10 cellular contexts compared by ENCODE assay signal in the genomic region with DNA sequence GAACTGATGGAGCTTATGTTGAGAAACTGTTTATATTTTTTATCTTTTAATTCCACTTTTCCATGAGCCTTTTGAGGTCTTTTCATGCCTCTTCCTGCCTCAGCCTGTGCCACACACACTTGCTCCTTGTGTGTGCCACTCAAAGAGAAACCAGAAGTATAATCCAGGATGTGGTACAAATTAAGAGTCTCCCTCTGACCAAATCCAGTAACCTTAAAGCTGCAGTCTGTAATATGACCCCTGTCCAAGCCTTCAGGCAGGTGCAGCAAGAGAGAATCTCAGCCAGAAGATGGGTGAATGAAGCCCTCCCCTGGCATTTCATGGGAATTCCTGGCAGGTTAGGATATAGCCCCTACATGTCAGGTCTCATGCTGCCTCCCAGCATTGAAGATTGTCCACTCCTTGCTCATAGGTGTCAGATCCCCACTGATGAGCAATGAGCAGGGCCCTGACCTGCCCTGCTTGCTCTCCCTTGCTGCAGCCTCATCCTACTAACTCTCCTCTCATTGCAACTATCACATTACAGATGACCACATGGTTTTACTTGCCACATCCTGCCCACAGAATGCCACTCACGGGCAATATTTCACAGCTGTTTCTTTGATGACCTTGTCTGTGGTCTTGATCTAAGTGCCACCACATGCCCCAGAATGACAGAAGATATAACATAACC.
DNase-seq lines count a peak whose midpoint lies in the region; ATAC-seq and TF ChIP-seq lines count a peak whose summit lies in the region.
"Had no signal": no experiment of that assay in that cellular context is flagged by ENCODE, and none has a peak within 500 bp of the region (broad histone marks: within the 10 kb centered on the region; RNA-seq: fewer than 3 reads in every experiment).

No MANE protein-coding gene starts in this region.

- ATAC-seq in GM18870 (IDR thresholded peaks at IDR 0.05; ENCODE audit: unreplicated experiment) (peak; percentile 76), HG02943 (IDR thresholded peaks at IDR 0.05; ENCODE audit: low read depth, unreplicated experiment) (peak; percentile 78)
- no peak for ATAC-seq in activated T-cell treated with anti-CD3 and anti-CD28 coated beads, Interleukin-2, amount 50 U/mL, for 4 hours
- ATAC-seq in CD4-positive, alpha-beta T cell (ENCODE audit: poor library complexity) = no peak
- no peak for ATAC-seq in activated CD4-positive, alpha-beta T cell treated with anti-CD3 and anti-CD28 coated beads for 36 hours

- CTCF ChIA-PET in CD4-positive, alpha-beta T cell (lab: Charles Lee) = no interaction called here
- CTCF ChIA-PET in activated CD4-positive, alpha-beta T cell treated with anti-CD3 and anti-CD28 coated beads for 36 hours (lab: Charles Lee) = no interaction called here

- H3K36me3 Mint-ChIP-seq in nephron progenitor cell (ENCODE audit: low read depth) = peaks cover 12% of the 10 kb centered on the region
- H3K36me3 Mint-ChIP-seq in activated T-cell treated with anti-CD3 and anti-CD28 coated beads, Interleukin-2, amount 50 U/mL, for 4 hours (ENCODE audit: insufficient read depth) = no peaks in the 10 kb centered on the region
- no peaks in the 10 kb centered on the region for H3K36me3 Mint-ChIP-seq in CD4-positive, alpha-beta T cell (ENCODE audit: low read depth)
- no peaks in the 10 kb centered on the region for H3K36me3 Mint-ChIP-seq in activated CD4-positive, alpha-beta T cell treated with anti-CD3 and anti-CD28 coated beads for 36 hours (ENCODE audit: low read depth)

- H3K4me1 Mint-ChIP-seq in nephron progenitor cell = peaks cover 47% of the 10 kb centered on the region
- H3K4me1 Mint-ChIP-seq in activated T-cell treated with anti-CD3 and anti-CD28 coated beads, Interleukin-2, amount 50 U/mL, for 4 hours (ENCODE audit: low read depth) = no peaks in the 10 kb centered on the region
- H3K4me1 Mint-ChIP-seq in CD4-positive, alpha-beta T cell (ENCODE audit: low read depth) = no peaks in the 10 kb centered on the region
- no peaks in the 10 kb centered on the region for H3K4me1 Mint-ChIP-seq in activated CD4-positive, alpha-beta T cell treated with anti-CD3 and anti-CD28 coated beads for 36 hours

- H3K27ac ChIP-seq in CD4-positive, alpha-beta T cell (ENCODE audit: low read depth, low read length) = no peak overlapping the region

- H3K4me3 Mint-ChIP-seq in nephron progenitor cell = no peak overlapping the region
- no peak overlapping the region for H3K4me3 Mint-ChIP-seq in activated T-cell treated with anti-CD3 and anti-CD28 coated beads, Interleukin-2, amount 50 U/mL, for 4 hours
- H3K4me3 Mint-ChIP-seq in CD4-positive, alpha-beta T cell = no peak overlapping the region
- H3K4me3 Mint-ChIP-seq in activated CD4-positive, alpha-beta T cell treated with anti-CD3 and anti-CD28 coated beads for 36 hours = no peak overlapping the region

- no peaks in the 10 kb centered on the region for H3K27me3 ChIP-seq in CD4-positive, alpha-beta T cell (ENCODE audit: control insufficient read depth, insufficient read depth, low read length)

- intact Hi-C loops in CD4-positive, alpha-beta T cell (cut with DNase I, micrococcal nuclease) = no loop called here
- intact Hi-C loops in activated CD4-positive, alpha-beta T cell treated with anti-CD3 and anti-CD28 coated beads for 36 hours (cut with DNase I, micrococcal nuclease) = no loop called here

- H3K27me3 Mint-ChIP-seq in nephron progenitor cell (ENCODE audit: low read depth, poor library complexity) = peaks cover 22% of the 10 kb centered on the region
- H3K27me3 Mint-ChIP-seq in activated T-cell treated with anti-CD3 and anti-CD28 coated beads, Interleukin-2, amount 50 U/mL, for 4 hours (ENCODE audit: low read depth) = peaks cover under 1% of the 10 kb centered on the region
- H3K27me3 Mint-ChIP-seq in CD4-positive, alpha-beta T cell = no peaks in the 10 kb centered on the region
- no peaks in the 10 kb centered on the region for H3K27me3 Mint-ChIP-seq in activated CD4-positive, alpha-beta T cell treated with anti-CD3 and anti-CD28 coated beads for 36 hours

- H3K9me3 ChIP-seq in CD4-positive, alpha-beta T cell (ENCODE audit: control insufficient read depth, low read length) = peaks cover 6% of the 10 kb centered on the region

- DNase-seq in NCI-H226 (peak; percentile 6), nephron progenitor cell (no peak)
- no peak for DNase-seq in activated T-cell treated with anti-CD3 and anti-CD28 coated beads, Interleukin-2, amount 50 U/mL, for 4 hours
- no peak for DNase-seq in activated effector memory CD4-positive, alpha-beta T cell treated with anti-CD3 and anti-CD28 coated beads, Interleukin-2, amount 50 U/mL, for 16 hours
- no peak for DNase-seq in CD4-positive, alpha-beta T cell
- no peak for DNase-seq in activated CD4-positive, alpha-beta T cell treated with anti-CD3 and anti-CD28 coated beads for 36 hours
- DNase-seq: activated CD4-positive, alpha-beta T cell treated with anti-CD3 and anti-CD28 coated beads, Interleukin-2, amount 50 U/mL, for 48 hours; NCI-H2171 had no signal

- peak overlapping the region; percentile 72 for H3K27ac Mint-ChIP-seq in nephron progenitor cell
- H3K27ac Mint-ChIP-seq in CD4-positive, alpha-beta T cell = no peak overlapping the region
- H3K27ac Mint-ChIP-seq in activated CD4-positive, alpha-beta T cell treated with anti-CD3 and anti-CD28 coated beads for 36 hours = no peak overlapping the region

- POLR2A ChIA-PET in CD4-positive, alpha-beta T cell (lab: Charles Lee) = no interaction called here
- POLR2A ChIA-PET in activated CD4-positive, alpha-beta T cell treated with anti-CD3 and anti-CD28 coated beads for 36 hours (lab: Charles Lee) = no interaction called here

- no peak for TF ChIP-seq CTCF in nephron progenitor cell (IDR thresholded peaks at IDR 0.05)
- TF ChIP-seq CTCF in CD4-positive, alpha-beta T cell (IDR thresholded peaks at IDR 0.05) = no peak

- H3K9me3 Mint-ChIP-seq in nephron progenitor cell = peaks cover 43% of the 10 kb centered on the region
- H3K9me3 Mint-ChIP-seq in activated T-cell treated with anti-CD3 and anti-CD28 coated beads, Interleukin-2, amount 50 U/mL, for 4 hours = peaks cover 15% of the 10 kb centered on the region
- peaks cover 14% of the 10 kb centered on the region for H3K9me3 Mint-ChIP-seq in CD4-positive, alpha-beta T cell
- peaks cover 11% of the 10 kb centered on the region for H3K9me3 Mint-ChIP-seq in activated CD4-positive, alpha-beta T cell treated with anti-CD3 and anti-CD28 coated beads for 36 hours (ENCODE audit: low read depth)

Comparison
In these comparisons a context has a peak if more than half of its experiments do, and no peak if none do; other contexts are left out.
1. ATAC-seq: peak in GM18870 (single experiment) and HG02943 (single experiment); none in activated T-cell treated with anti-CD3 and anti-CD28 coated beads, Interleukin-2, amount 50 U/mL, for 4 hours (0 of 2), CD4-positive, alpha-beta T cell (single experiment) and activated CD4-positive, alpha-beta T cell treated with anti-CD3 and anti-CD28 coated beads for 36 hours (single experiment).